In genomic region chr12:48026081-48026827, GRCh38 we compare ENCODE assay signal across 33 cellular contexts. TPM values are rescaled to one million over a fixed set of nuclear protein-coding genes. Genes with fewer than 3 reads are reported as not detected.
"Had no signal": no experiment of that assay in that cellular context is flagged by ENCODE, and none has a peak within 500 bp of the region (broad histone marks: within the 10 kb centered on the region; RNA-seq: fewer than 3 reads in every experiment).

No MANE protein-coding gene starts in this region.

- H3K9me3 Mint-ChIP-seq: activated CD4-positive, alpha-beta memory T cell treated with anti-CD3 and anti-CD28 coated beads for 36 hours; activated CD4-positive, alpha-beta T cell treated with anti-CD3 and anti-CD28 coated beads, Interleukin-2, amount 10 ng/mL, durations not matched to agents 24 days and 14 days; activated naive CD4-positive, alpha-beta T cell treated with anti-CD3 and anti-CD28 coated beads for 36 hours; activated naive CD8-positive, alpha-beta T cell treated with anti-CD3 and anti-CD28 coated beads, Interleukin-2, amount 10 ng/mL, durations not matched to agents 7 days and 5 days; activated T-helper 1 cell treated with anti-CD3 and anti-CD28 coated beads, Interleukin-12 subunit alpha, Interleukin-12 subunit beta, Interleukin-2, Interleukin-4 antibody, amounts not matched to agents 30 ng/mL and 10 ng/mL and 1 ng/mL, durations not matched to agents 14 hours and 24 hours and 36 hours; naive thymus-derived CD8-positive, alpha-beta T cell had no signal

- H3K79me2 ChIP-seq: hepatocyte had no signal

- H3K27ac Mint-ChIP-seq: activated CD4-positive, alpha-beta memory T cell treated with anti-CD3 and anti-CD28 coated beads for 36 hours; activated CD4-positive, alpha-beta T cell treated with anti-CD3 and anti-CD28 coated beads, Interleukin-2, amount 10 ng/mL, durations not matched to agents 24 days and 14 days; activated naive CD4-positive, alpha-beta T cell treated with anti-CD3 and anti-CD28 coated beads for 36 hours; activated naive CD8-positive, alpha-beta T cell treated with anti-CD3 and anti-CD28 coated beads, Interleukin-2, amount 10 ng/mL, durations not matched to agents 7 days and 5 days; naive thymus-derived CD8-positive, alpha-beta T cell; T-helper 17 cell had no signal

- H3K27me3 ChIP-seq: hepatocyte, ovary had no signal

- H3K4me1 Mint-ChIP-seq: activated CD4-positive, alpha-beta T cell treated with anti-CD3 and anti-CD28 coated beads, Interleukin-2, amount 10 ng/mL, durations not matched to agents 24 days and 14 days; T-helper 17 cell had no signal

- H3K27ac ChIP-seq: gastroesophageal sphincter, hepatocyte, neutrophil, ovary, prostate gland, suprapubic skin, tibial artery had no signal

- H3K4me3 ChIP-seq: gastroesophageal sphincter, hepatocyte, ovary, prostate gland, suprapubic skin, tibial artery had no signal

- FAIRE-seq: endothelial cell of umbilical vein, kidney, urothelium cell line had no signal

- H3K36me3 ChIP-seq: gastroesophageal sphincter, neutrophil, ovary, prostate gland, suprapubic skin, tibial artery had no signal

- H3K9me3 ChIP-seq: gastroesophageal sphincter, neutrophil, ovary, prostate gland, suprapubic skin, tibial artery had no signal

- H3K4me1 ChIP-seq: gastroesophageal sphincter, suprapubic skin, tibial artery had no signal

- H3K4me3 Mint-ChIP-seq: activated CD4-positive, alpha-beta memory T cell treated with anti-CD3 and anti-CD28 coated beads for 36 hours; activated CD4-positive, alpha-beta T cell treated with anti-CD3 and anti-CD28 coated beads, Interleukin-2, amount 10 ng/mL, durations not matched to agents 24 days and 14 days; activated naive CD4-positive, alpha-beta T cell treated with anti-CD3 and anti-CD28 coated beads for 36 hours; activated naive CD8-positive, alpha-beta T cell treated with anti-CD3 and anti-CD28 coated beads, Interleukin-2, amount 10 ng/mL, durations not matched to agents 7 days and 5 days; activated T-helper 1 cell treated with anti-CD3 and anti-CD28 coated beads, Interleukin-12 subunit alpha, Interleukin-12 subunit beta, Interleukin-2, Interleukin-4 antibody, amounts not matched to agents 30 ng/mL and 10 ng/mL and 1 ng/mL, durations not matched to agents 14 hours and 24 hours and 36 hours; naive thymus-derived CD8-positive, alpha-beta T cell; T-helper 17 cell had no signal

- DNase-seq: activated CD4-positive, alpha-beta memory T cell treated with anti-CD3 and anti-CD28 coated beads for 36 hours; activated CD4-positive, alpha-beta T cell treated with anti-CD3 and anti-CD28 coated beads, Interleukin-2, amount 10 ng/mL, durations not matched to agents 24 days and 14 days; activated CD4-positive, CD25-positive, alpha-beta regulatory T cell treated with anti-CD3 and anti-CD28 coated beads, Interleukin-2, amount 50 U/mL, for 72 hours; activated CD8-positive, alpha-beta memory T cell treated with anti-CD3 and anti-CD28 coated beads, Interleukin-2, amount 50 U/mL, for 4 hours; activated effector memory CD4-positive, alpha-beta T cell treated with anti-CD3 and anti-CD28 coated beads, Interleukin-2, amount 50 U/mL, for 16 hours; activated naive CD4-positive, alpha-beta T cell treated with anti-CD3 and anti-CD28 coated beads for 36 hours; activated naive CD8-positive, alpha-beta T cell treated with anti-CD3 and anti-CD28 coated beads, Interleukin-2, amount 10 ng/mL, durations not matched to agents 7 days and 5 days; activated T-cell treated with anti-CD3 and anti-CD28 coated beads, Interleukin-2, amount 50 U/mL, for 1 hour; amniotic stem cell; caudate nucleus; cortex of kidney; kidney; left colon; mammary epithelial cell; naive thymus-derived CD8-positive, alpha-beta T cell; ovary; stimulated activated CD4-positive, alpha-beta T cell treated with anti-CD3 and anti-CD28 coated beads, Interleukin-15, amount 100 ng/mL, for 24 hours; stimulated activated CD4-positive, alpha-beta T cell treated with anti-CD3 and anti-CD28 coated beads, Interleukin-2, amount 100 ng/mL, for 24 hours; stimulated activated naive CD4-positive, alpha-beta T cell; T-helper 17 cell; T1000; tibial artery had no signal

- H3K4me2 ChIP-seq: hepatocyte had no signal

- H3K36me3 Mint-ChIP-seq: activated CD4-positive, alpha-beta memory T cell treated with anti-CD3 and anti-CD28 coated beads for 36 hours; activated naive CD8-positive, alpha-beta T cell treated with anti-CD3 and anti-CD28 coated beads, Interleukin-2, amount 10 ng/mL, durations not matched to agents 7 days and 5 days; naive thymus-derived CD8-positive, alpha-beta T cell had no signal

- H2AFZ ChIP-seq: hepatocyte had no signal

RNA-seq across cellular contexts. Expression of gene COL2A1, which starts 22.0 kb away (rescaled TPM):
- total RNA-seq: activated CD4-positive, alpha-beta memory T cell treated with anti-CD3 and anti-CD28 coated beads for 36 hours; activated CD8-positive, alpha-beta memory T cell treated with anti-CD3 and anti-CD28 coated beads for 36 hours; activated naive CD4-positive, alpha-beta T cell treated with anti-CD3 and anti-CD28 coated beads for 36 hours; activated naive CD8-positive, alpha-beta T cell treated with anti-CD3 and anti-CD28 coated beads, Interleukin-2, amount 10 ng/mL, durations not matched to agents 7 days and 5 days; endothelial cell of umbilical vein; fibroblast of lung; gastroesophageal sphincter; kidney; suprapubic skin; T-helper 17 cell had no signal
- polyA plus RNA-seq: endothelial cell of umbilical vein; fibroblast of lung; liver; naive thymus-derived CD8-positive, alpha-beta T cell had no signal
